Comparison of ENCODE assay signal across 8 cellular contexts in the genomic region with DNA sequence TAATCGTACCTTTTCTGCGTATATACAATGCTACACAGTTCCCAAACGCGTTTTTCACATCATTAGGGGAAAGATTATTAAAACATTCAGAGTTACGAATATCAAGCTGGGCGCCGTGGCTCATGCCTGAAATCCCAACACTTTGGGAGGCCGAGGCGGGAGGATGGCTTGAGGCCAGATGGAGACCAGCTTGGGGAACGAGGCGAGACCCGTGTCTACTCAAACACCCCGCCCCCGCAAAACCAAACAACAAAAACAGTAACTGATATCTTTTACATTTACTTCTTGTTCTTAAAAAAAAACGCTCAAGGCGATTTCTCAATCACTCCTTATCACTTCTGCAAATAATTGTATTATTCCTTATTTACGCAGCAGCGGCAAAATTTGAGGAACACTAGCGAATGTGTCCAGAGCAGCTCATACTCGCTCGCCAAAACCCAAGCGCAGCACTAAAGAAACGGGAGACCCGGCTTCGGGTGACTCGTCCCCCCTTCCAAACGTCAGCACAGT. TPM values are rescaled to one million over a fixed set of nuclear protein-coding genes. Genes with fewer than 3 reads are reported as not detected.
DNase-seq lines count a peak whose midpoint lies in the region; ATAC-seq and TF ChIP-seq lines count a peak whose summit lies in the region.

No MANE protein-coding gene starts in this region.

- peaks cover 32% of the 10 kb centered on the region for H4K20me1 ChIP-seq in DND-41 (ENCODE audit: insufficient read depth, low read length)

- H3K27ac ChIP-seq in DND-41 (ENCODE audit: low read length) (peak overlapping the region; percentile 53), prostate gland (peak overlapping the region; percentile 94 to 98)

- H3K4me2 ChIP-seq in DND-41 (ENCODE audit: insufficient read depth, low read length) = peak overlapping the region; percentile 94

- H3K27me3 ChIP-seq in DND-41 (ENCODE audit: insufficient read depth, low read length, poor library complexity) (no peaks in the 10 kb centered on the region), prostate gland (replicated peaks; ENCODE audit: insufficient read depth) (no peaks in the 10 kb centered on the region)

- DNase-seq in DND-41 (peak; percentile 26), foreskin fibroblast (no peak), prostate gland (ENCODE audit: low spot score) (peak; percentile 17), GF-D8 (lab: John Stamatoyannopoulos, UW) (no peak), activated gamma-delta T cell treated with Interleukin-2 at 50 U/mL for 16 hours (no peak), COR-L47 (lab: John Stamatoyannopoulos, UW) (no peak), NCI-H1436 treated with DMSO at 0.1 percent for 48 hours (lab: John Stamatoyannopoulos, UW) (no peak)

- no peak for TF ChIP-seq CTCF in DND-41 (IDR thresholded peaks at IDR 0.05; ENCODE audit: borderline replicate concordance, extremely low read depth, low read length, poor library complexity, severe bottlenecking)
- no peak for TF ChIP-seq CTCF in foreskin fibroblast (IDR thresholded peaks at IDR 0.05; ENCODE audit: low read depth, low read length)
- TF ChIP-seq CTCF in prostate gland (IDR thresholded peaks at IDR 0.05) = no peak

- 7% methylated on average over 27 of the region's 27 CpGs for WGBS in prostate gland

- peak overlapping the region; percentile 100 for H3K4me3 ChIP-seq in DND-41 (ENCODE audit: low read depth in 1 of 2, low read length in 2 of 2)
- H3K4me3 ChIP-seq in foreskin fibroblast (ENCODE audit: low read depth in 1 of 2, low read length in 2 of 2) = peak overlapping the region; percentile 92 to 99
- H3K4me3 ChIP-seq in prostate gland = peak overlapping the region; percentile 70 to 97

- no peak for TF ChIP-seq POLR2A in prostate gland (IDR thresholded peaks at IDR 0.05)

- intact Hi-C loops in prostate gland (cut with DNase I) = loop anchor here (5.0 kb wide), 1 partner anchor 103 kb away; a partner anchor contains a TSS

- peak overlapping the region; percentile 66 for H2AFZ ChIP-seq in DND-41 (ENCODE audit: low read depth, low read length)

- peak overlapping the region; percentile 96 for H3K9ac ChIP-seq in DND-41 (ENCODE audit: low read depth, low read length)

- H3K4me1 ChIP-seq in DND-41 (ENCODE audit: insufficient read depth, low read length) (peaks cover 46% of the 10 kb centered on the region), prostate gland (replicated peaks) (peaks cover 9% of the 10 kb centered on the region)

- ATAC-seq in DND-41 (ENCODE audit: insufficient read depth, low read depth) (no peak), SK-N-SH treated with all-trans-retinoic acid at 6 μM for 48 hours (no peak)

- H3K36me3 ChIP-seq in DND-41 (ENCODE audit: insufficient read depth, low read length) = peaks cover 43% of the 10 kb centered on the region
- peaks cover 0 to 9% of the 10 kb centered on the region in 2 donors for H3K36me3 ChIP-seq in prostate gland

- H3K79me2 ChIP-seq in DND-41 (ENCODE audit: insufficient read depth, low read length) = peaks cover 79% of the 10 kb centered on the region

- H3K9me3 ChIP-seq in DND-41 (ENCODE audit: insufficient read depth, low read length, severe bottlenecking) (no peaks in the 10 kb centered on the region), prostate gland (no peaks in the 10 kb centered on the region)

TF ChIP-seq in SK-N-SH treated with all-trans-retinoic acid at 6 μM for 48 hours, 23 proteins besides CTCF, POLR2A, EP300 and RAD21:
- TF ChIP-seq ZFP3 (CRISPR knock-in tag; IDR thresholded peaks at IDR 0.05) (peak; percentile 96), PPARA (CRISPR knock-in tag; IDR thresholded peaks at IDR 0.05; ENCODE audit: borderline replicate concordance) (no peak)

RNA-seq across cellular contexts. Expression of a gene that starts 1.2 kb away (rescaled TPM):
- 10 to 100 TPM; 20.5 to 21.2 TPM for total RNA-seq in prostate gland

RNA-seq across cellular contexts. Expression of a gene that starts 10.8 kb away (rescaled TPM):
- 1,000 to 10,000 TPM in 1 of 2 donors, 100 to 1,000 TPM in 1; 839 to 1,589 TPM for total RNA-seq in prostate gland

RNA-seq across cellular contexts. Expression of a gene that starts 48.6 kb away (rescaled TPM):
- 10 to 100 TPM in 1 of 2 donors, 1 to 10 TPM in 1; 5.5 to 14.7 TPM for total RNA-seq in prostate gland

Comparison
In these comparisons a context has a peak if more than half of its experiments do, and no peak if none do; other contexts are left out.
1. DNase-seq: peak in DND-41 (single experiment) and prostate gland (single experiment); none in foreskin fibroblast (0 of 2), GF-D8 (single experiment), activated gamma-delta T cell treated with Interleukin-2 at 50 U/mL for 16 hours (single experiment), COR-L47 (single experiment) and NCI-H1436 treated with DMSO at 0.1 percent for 48 hours (single experiment).
2. Peak in every context shown above with its lines, with median percentiles within 50 percentile points of each other: H3K4me3 ChIP-seq.